Comparison of ENCODE assay signal across 11 cellular contexts in genomic region chr22:42934338-42934737, GRCh38.
DNase-seq lines count a peak whose midpoint lies in the region; ATAC-seq, FAIRE-seq and TF ChIP-seq lines count a peak whose summit lies in the region.
"Had no signal": no experiment of that assay in that cellular context is flagged by ENCODE, and none has a peak within 500 bp of the region (broad histone marks: within the 10 kb centered on the region; RNA-seq: fewer than 3 reads in every experiment).

No MANE protein-coding gene starts in this region.

- H3K27ac ChIP-seq in AG04450 (ENCODE audit: low read depth, low read length) (peak overlapping the region; percentile 82), PC-3 (ENCODE audit: low read length) (peak overlapping the region; percentile 94), dorsolateral prefrontal cortex (peak overlapping the region in 58 of 59 donors; percentile 51 to 97 (median 90))

- H3K4me1 ChIP-seq in PC-3 (ENCODE audit: insufficient read depth, low read length): peaks cover 64% of the 10 kb centered on the region

- no peak overlapping the region for H2AFZ ChIP-seq in PC-3 (ENCODE audit: low read length)

- no peak for ATAC-seq in PC-3

- TSS peak; percentile 76 for BruUV-seq in PC-3 (replicated peaks; lab: Mats Ljungman, UMichigan)

- H4K20me1 ChIP-seq in PC-3 (ENCODE audit: low read length): no peaks in the 10 kb centered on the region

- H3K4me3 ChIP-seq in AG04450 (ENCODE audit: low read depth, low read length) (no peak overlapping the region), PC-3 (ENCODE audit: low read length) (no peak overlapping the region), dorsolateral prefrontal cortex (peak overlapping the region in 6 of 59 donors; percentile 2 to 36 (median 8))

- no peaks in the 10 kb centered on the region for H3F3A ChIP-seq in PC-3 (ENCODE audit: low read length, unreplicated experiment)

- H3K27me3 Mint-ChIP-seq in osteocyte (ENCODE audit: unreplicated experiment): no peaks in the 10 kb centered on the region
- H3K27me3 Mint-ChIP-seq: type B pancreatic cell had no signal

- peaks cover 82% of the 10 kb centered on the region for H3K79me2 ChIP-seq in PC-3 (ENCODE audit: low read length)

- H3K4me1 Mint-ChIP-seq in osteocyte (ENCODE audit: unreplicated experiment): peaks cover 92% of the 10 kb centered on the region

- POLR2A ChIA-PET in AG04450 (lab: Yijun Ruan, JAX) (interaction anchor here (1.2 kb wide), 1 partner anchor 25 kb away, joined by 3 read pairs; no protein-coding TSS in a partner anchor), PC-3 (lab: Charles Lee; ENCODE audit: unreplicated experiment) (interaction anchor here (0.6 to 0.9 kb wide), 3 partner anchors 61 to 82 kb away, joined by 4 to 15 read pairs (median 7); no protein-coding TSS in a partner anchor)

- H3K27me3 ChIP-seq in AG04450 (ENCODE audit: control insufficient read depth, insufficient read depth, low read length) (no peaks in the 10 kb centered on the region), PC-3 (ENCODE audit: low read length) (no peaks in the 10 kb centered on the region), dorsolateral prefrontal cortex (no peaks in the 10 kb centered on the region)

- intact Hi-C loops in PC-3 (cut with micrococcal nuclease) (no loop called here), dorsolateral prefrontal cortex (cut with DNase I) (no loop called here)

- peak overlapping the region; percentile 100 for H3K27ac Mint-ChIP-seq in osteocyte (ENCODE audit: unreplicated experiment)

- CTCF ChIA-PET in AG04450 (lab: Charles Lee): no interaction called here
- CTCF ChIA-PET in PC-3 (lab: Charles Lee): interaction anchor here (0.8 kb wide), 1 partner anchor 13 kb away, joined by 9 read pairs; no protein-coding TSS in a partner anchor

- DNase-seq in AG04450 (ENCODE audit: low read depth, low spot score) (no peak), PC-3 (no peak), dorsolateral prefrontal cortex (no peak), osteocyte (ENCODE audit: extremely low spot score, unreplicated experiment) (no peak), germinal center (ENCODE audit: low spot score) (no peak), globus pallidus (ENCODE audit: low spot score) (no peak), D721Med (ENCODE audit: insufficient read length, low spot score) (no peak), NCI-H2081 (lab: John Stamatoyannopoulos, UW) (no peak)
- DNase-seq: activated gamma-delta T cell treated with Interleukin-2 at 50 U/mL for 16 hours, NCI-H1092 had no signal

- peak overlapping the region; percentile 58 for H3K4me3 Mint-ChIP-seq in osteocyte (ENCODE audit: unreplicated experiment)
- H3K4me3 Mint-ChIP-seq: type B pancreatic cell had no signal

- H3K9me3 Mint-ChIP-seq in osteocyte (ENCODE audit: unreplicated experiment): no peaks in the 10 kb centered on the region
- H3K9me3 Mint-ChIP-seq: type B pancreatic cell had no signal

- TF ChIP-seq CTCF in AG04450 (IDR thresholded peaks at IDR 0.05; ENCODE audit: low read depth, low read length): no peak
- no peak for TF ChIP-seq CTCF in PC-3 (conservative IDR thresholded peaks at IDR 0.05; ENCODE audit: low read depth, low read length)
- no peak for TF ChIP-seq CTCF in dorsolateral prefrontal cortex (IDR thresholded peaks at IDR 0.05 in 54 of 56, conservative IDR thresholded peaks at IDR 0.05 in 2 of 56; ENCODE audit: low read depth in 1 of 56, partially characterized antibody in 56 of 56)
- no peak for TF ChIP-seq CTCF in osteocyte (IDR thresholded peaks at IDR 0.05)
- no peak for TF ChIP-seq CTCF in D721Med (IDR thresholded peaks at IDR 0.05; ENCODE audit: insufficient read depth, missing control alignments)

- H3K9me3 ChIP-seq in AG04450 (ENCODE audit: control insufficient read depth, insufficient read depth, low read length) (no peaks in the 10 kb centered on the region), PC-3 (ENCODE audit: low read length) (no peaks in the 10 kb centered on the region)

- H3K36me3 Mint-ChIP-seq in osteocyte (ENCODE audit: unreplicated experiment): no peaks in the 10 kb centered on the region

- FAIRE-seq in D721Med (lab: Jason Lieb, UNC): no peak

- peak overlapping the region; percentile 47 for H3K4me2 ChIP-seq in PC-3 (ENCODE audit: low read length)

- no peaks in the 10 kb centered on the region for H3K36me3 ChIP-seq in PC-3 (ENCODE audit: low read depth, low read length)

- peak overlapping the region; percentile 63 for H3K9ac ChIP-seq in PC-3 (ENCODE audit: low read length)

- H3K9me2 ChIP-seq in PC-3 (replicated peaks; ENCODE audit: low read length): no peaks in the 10 kb centered on the region
